23 cellular contexts compared by ENCODE assay signal in genomic region chr12:2605301-2605700, GRCh38.
A peak's percentile ranks its signal among the peaks of the same experiment; 100 is the strongest.
DNase-seq lines count a peak whose midpoint lies in the region; ATAC-seq and TF ChIP-seq lines count a peak whose summit lies in the region.
"Had no signal": no experiment of that assay in that cellular context is flagged by ENCODE, and none has a peak within 500 bp of the region (broad histone marks: within the 10 kb centered on the region; RNA-seq: fewer than 3 reads in every experiment).

No MANE protein-coding gene starts in this region.

- peaks cover 4% of the 10 kb centered on the region for H3K4me1 Mint-ChIP-seq in neural crest cell
- H3K4me1 Mint-ChIP-seq: CD4-positive, CD25-positive, alpha-beta regulatory T cell; CD8-positive, alpha-beta memory T cell had no signal

- H3K79me2 ChIP-seq in osteoblast (ENCODE audit: insufficient read depth, low read length) = no peaks in the 10 kb centered on the region

- H3K27ac ChIP-seq in osteoblast (ENCODE audit: low read depth, low read length) = no peak overlapping the region
- H3K27ac ChIP-seq in breast epithelium = no peak overlapping the region
- H3K27ac ChIP-seq: BLaER1 had no signal

- H3K36me3 ChIP-seq in osteoblast (ENCODE audit: insufficient read depth, low read length) = peaks cover 23% of the 10 kb centered on the region
- no peaks in the 10 kb centered on the region for H3K36me3 ChIP-seq in breast epithelium
- H3K36me3 ChIP-seq: BE2C, BLaER1 had no signal

- H3K4me3 ChIP-seq in osteoblast (ENCODE audit: insufficient read depth, low read length) = no peak overlapping the region
- no peak overlapping the region for H3K4me3 ChIP-seq in breast epithelium
- H3K4me3 ChIP-seq: BLaER1, GM12878 had no signal

- no peak for TF ChIP-seq CTCF in neural crest cell (conservative IDR thresholded peaks at IDR 0.05)
- TF ChIP-seq CTCF in osteoblast (IDR thresholded peaks at IDR 0.05; ENCODE audit: extremely low read depth, low read depth, low read length) = no peak
- TF ChIP-seq CTCF in breast epithelium (IDR thresholded peaks at IDR 0.05) = no peak

- DNase-seq in neural crest cell (ENCODE audit: low read depth, low spot score) (no peak), osteoblast (ENCODE audit: insufficient read length, low spot score, missing footprints) (peak; percentile 71), breast epithelium (ENCODE audit: low spot score in 2 of 2) (no peak)
- DNase-seq: 8988T; ACHN; BE2C; C1 segment of cervical spinal cord; CD4-positive, alpha-beta memory T cell; CD4-positive, CD25-positive, alpha-beta regulatory T cell; CD8-positive, alpha-beta memory T cell; COR-L47; DMS 273 treated with DMSO at 0.1 percent for 48 hours; DMS153; DMS53; DMS79; DND-41; EL; GDM1 had no signal

- H3K4me1 ChIP-seq in osteoblast (ENCODE audit: insufficient read depth, low read length) (no peaks in the 10 kb centered on the region), breast epithelium (no peaks in the 10 kb centered on the region)
- H3K4me1 ChIP-seq: BE2C had no signal

- no peak overlapping the region for H3K4me2 ChIP-seq in osteoblast (ENCODE audit: insufficient read depth, low read length)
- H3K4me2 ChIP-seq: BLaER1 had no signal

- peak overlapping the region; percentile 75 for H3K27ac Mint-ChIP-seq in neural crest cell (ENCODE audit: unreplicated experiment)
- H3K27ac Mint-ChIP-seq: CD4-positive, alpha-beta memory T cell; CD4-positive, CD25-positive, alpha-beta regulatory T cell; CD8-positive, alpha-beta memory T cell had no signal

- no peaks in the 10 kb centered on the region for H3K9me3 Mint-ChIP-seq in neural crest cell
- H3K9me3 Mint-ChIP-seq: CD4-positive, alpha-beta memory T cell; CD4-positive, CD25-positive, alpha-beta regulatory T cell; CD8-positive, alpha-beta memory T cell had no signal

- no peaks in the 10 kb centered on the region for H3K27me3 ChIP-seq in osteoblast (ENCODE audit: insufficient read depth, low read length)
- no peaks in the 10 kb centered on the region for H3K27me3 ChIP-seq in breast epithelium
- H3K27me3 ChIP-seq: BLaER1 had no signal

- intact Hi-C loops in breast epithelium (cut with DNase I; ENCODE audit: low total_unique reads) = no loop called here

- ATAC-seq in GM18868 (IDR thresholded peaks at IDR 0.05; ENCODE audit: unreplicated experiment) = no peak
- ATAC-seq in HG02610 (IDR thresholded peaks at IDR 0.05; ENCODE audit: unreplicated experiment) = no peak
- ATAC-seq: GM12878 had no signal

- H3K4me3 Mint-ChIP-seq in neural crest cell = no peak overlapping the region
- H3K4me3 Mint-ChIP-seq: CD14-positive monocyte; CD4-positive, alpha-beta memory T cell; CD4-positive, CD25-positive, alpha-beta regulatory T cell; CD8-positive, alpha-beta memory T cell had no signal

- no peak overlapping the region for H2AFZ ChIP-seq in osteoblast (ENCODE audit: low read length)

- H3K27me3 Mint-ChIP-seq in neural crest cell (ENCODE audit: low read depth) = peaks cover 2% of the 10 kb centered on the region

- H3K9me3 ChIP-seq in osteoblast (ENCODE audit: low read depth, low read length) = no peaks in the 10 kb centered on the region
- no peaks in the 10 kb centered on the region for H3K9me3 ChIP-seq in breast epithelium
- H3K9me3 ChIP-seq: BE2C, BLaER1 had no signal

- TF ChIP-seq POLR2A in breast epithelium (IDR thresholded peaks at IDR 0.05) = no peak

- peaks cover 3% of the 10 kb centered on the region for H4K20me1 ChIP-seq in osteoblast (ENCODE audit: insufficient read depth, low read length)
- H4K20me1 ChIP-seq: BLaER1 had no signal

- H3K36me3 Mint-ChIP-seq in neural crest cell (ENCODE audit: low read depth) = no peaks in the 10 kb centered on the region
- H3K36me3 Mint-ChIP-seq: CD14-positive monocyte; CD4-positive, alpha-beta memory T cell; CD4-positive, CD25-positive, alpha-beta regulatory T cell; CD8-positive, alpha-beta memory T cell had no signal
